ENCODE assay signal across 14 cellular contexts in genomic region chr10:4721994-4722753, GRCh38.
A peak's percentile ranks its signal among the peaks of the same experiment; 100 is the strongest.
DNase-seq lines count a peak whose midpoint lies in the region; ATAC-seq and TF ChIP-seq lines count a peak whose summit lies in the region.
"Had no signal": no experiment of that assay in that cellular context is flagged by ENCODE, and none has a peak within 500 bp of the region (broad histone marks: within the 10 kb centered on the region; RNA-seq: fewer than 3 reads in every experiment).

No MANE protein-coding gene starts in this region.

- H3K27ac ChIP-seq in right cardiac atrium (ENCODE audit: low read length), result no peak overlapping the region
- H3K27ac ChIP-seq: spleen, tibial artery had no signal

- H3K9me3 ChIP-seq in right cardiac atrium (ENCODE audit: control insufficient read depth, low read length), result no peaks in the 10 kb centered on the region
- H3K9me3 ChIP-seq: spleen, tibial artery had no signal

- H3K4me3 ChIP-seq in right cardiac atrium (ENCODE audit: low read length), result no peak overlapping the region
- H3K4me3 ChIP-seq in fibroblast of villous mesenchyme (ENCODE audit: low read depth, low read length), result no peak overlapping the region
- H3K4me3 ChIP-seq: spleen, tibial artery had no signal

- no peaks in the 10 kb centered on the region for H3K27me3 ChIP-seq in right cardiac atrium (ENCODE audit: control insufficient read depth, insufficient read depth)
- H3K27me3 ChIP-seq: spleen, tibial artery had no signal

- intact Hi-C loops in Right ventricle myocardium inferior (cut with DNase I) (no loop called here), right cardiac atrium (cut with DNase I) (no loop called here)

- DNase-seq in Right ventricle myocardium inferior (ENCODE audit: missing footprints), result no peak
- DNase-seq in right cardiac atrium, result no peak
- DNase-seq in amniotic epithelial cell (ENCODE audit: low read depth), result peak; percentile 80
- DNase-seq in fibroblast of villous mesenchyme (ENCODE audit: low read depth), result peak; percentile 96
- DNase-seq in NCI-H748 (lab: John Stamatoyannopoulos, UW; ENCODE audit: unreplicated experiment), result no peak
- DNase-seq in AML-193 (lab: John Stamatoyannopoulos, UW), result no peak
- DNase-seq: amygdala; effector CD4-positive, alpha-beta T cell; hippocampal formation; NCI-H187; spleen had no signal

- no peaks in the 10 kb centered on the region for H3K4me1 ChIP-seq in right cardiac atrium (ENCODE audit: control insufficient read depth, insufficient read depth, low read length)
- H3K4me1 ChIP-seq: spleen had no signal

- WGBS in right cardiac atrium, result 97% methylated on average over 3 of the region's 3 CpGs

- TF ChIP-seq CTCF in fibroblast of villous mesenchyme (IDR thresholded peaks at IDR 0.05; ENCODE audit: insufficient read depth, low read depth, low read length), result no peak

- ATAC-seq in Right ventricle myocardium inferior (peak; percentile 76), right cardiac atrium (no peak), GM18858 (IDR thresholded peaks at IDR 0.05; ENCODE audit: unreplicated experiment) (no peak), GM18511 (IDR thresholded peaks at IDR 0.05; ENCODE audit: unreplicated experiment) (no peak)

Comparison
In these comparisons a context has a peak if more than half of its experiments do, and no peak if none do; other contexts are left out.
1. DNase-seq: peak in amniotic epithelial cell (single experiment) and fibroblast of villous mesenchyme (single experiment); none in Right ventricle myocardium inferior (single experiment), right cardiac atrium (0 of 3), NCI-H748 (single experiment) and AML-193 (0 of 2).